Comparison of ENCODE assay signal across 11 cellular contexts in the genomic region with DNA sequence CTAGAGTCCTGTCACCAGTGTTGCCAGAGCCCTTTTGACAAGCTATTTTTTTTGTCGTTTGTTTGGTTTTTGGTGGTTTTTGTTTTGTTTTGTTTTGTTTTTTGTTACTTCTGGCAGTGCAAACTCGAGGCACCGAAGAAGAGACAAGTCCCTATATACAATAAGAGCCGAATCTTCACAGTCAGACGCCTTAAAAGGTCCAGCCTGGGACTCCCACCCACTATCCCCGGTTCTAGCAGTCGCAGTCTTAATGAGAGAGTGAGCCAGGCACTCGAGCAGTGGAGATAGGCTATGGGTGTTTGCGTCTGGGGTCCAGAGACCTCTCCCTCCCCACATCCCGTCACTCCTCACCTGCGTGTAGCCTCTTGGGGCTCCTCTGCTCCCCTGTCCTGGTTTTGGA. TPM values are rescaled to one million over a fixed set of nuclear protein-coding genes. Genes with fewer than 3 reads are reported as not detected.
DNase-seq lines count a peak whose midpoint lies in the region; ATAC-seq and TF ChIP-seq lines count a peak whose summit lies in the region.
"Had no signal": no experiment of that assay in that cellular context is flagged by ENCODE, and none has a peak within 500 bp of the region (broad histone marks: within the 10 kb centered on the region; RNA-seq: fewer than 3 reads in every experiment).

No MANE protein-coding gene starts in this region.

- H3K4me1 ChIP-seq in HEK293 (ENCODE audit: control insufficient read depth, insufficient read depth, low read length) (no peaks in the 10 kb centered on the region), colonic mucosa (peaks cover 14% of the 10 kb centered on the region)

- peaks cover 2% of the 10 kb centered on the region for H3K36me3 Mint-ChIP-seq in activated naive CD8-positive, alpha-beta T cell
- H3K36me3 Mint-ChIP-seq in immature natural killer cell: peaks cover 0 to 3% (median 0%) of the 10 kb centered on the region in 3 donors

- TF ChIP-seq CTCF in AG04450 (IDR thresholded peaks at IDR 0.05; ENCODE audit: low read depth, low read length) (no peak), HEK293 (tag by site-specific recombination; IDR thresholded peaks at IDR 0.05) (no peak), colonic mucosa (IDR thresholded peaks at IDR 0.05) (no peak)

- no peak for ATAC-seq in GM21619 (IDR thresholded peaks at IDR 0.05; ENCODE audit: unreplicated experiment)

- DNase-seq in AG04450 (ENCODE audit: low read depth, low spot score) (no peak), immature natural killer cell (no peak), colonic mucosa (no peak), cortex of kidney (lab: John Stamatoyannopoulos, UW) (no peak), NCI-H2227 (lab: John Stamatoyannopoulos, UW; ENCODE audit: unreplicated experiment) (no peak)
- DNase-seq: DMS153, T-helper 9 cell had no signal

- H3K27ac ChIP-seq in AG04450 (ENCODE audit: low read depth, low read length): no peak overlapping the region
- no peak overlapping the region for H3K27ac ChIP-seq in HEK293 (ENCODE audit: extremely low read depth, low read depth, low read length)
- no peak overlapping the region for H3K27ac ChIP-seq in colonic mucosa

- H3K4me3 Mint-ChIP-seq in activated naive CD8-positive, alpha-beta T cell: peak overlapping the region; percentile 81
- H3K4me3 Mint-ChIP-seq in immature natural killer cell: peak overlapping the region; percentile 68 to 81 (median 74)

- H3K9me3 ChIP-seq in AG04450 (ENCODE audit: control insufficient read depth, insufficient read depth, low read length) (peaks cover 16% of the 10 kb centered on the region), HEK293 (ENCODE audit: control insufficient read depth, insufficient read depth, low read depth, low read length) (no peaks in the 10 kb centered on the region), colonic mucosa (no peaks in the 10 kb centered on the region)

- H3K4me3 ChIP-seq in AG04450 (ENCODE audit: low read depth, low read length) (peak overlapping the region; percentile 69), HEK293 (ENCODE audit: low read depth, low read length) (peak overlapping the region; percentile 77), colonic mucosa (no peak overlapping the region)

- POLR2A ChIA-PET in AG04450 (lab: Yijun Ruan, JAX) (interaction anchor here (1.2 kb wide), 1 partner anchor 175 kb away, joined by 3 read pairs; no protein-coding TSS in a partner anchor), HEK293 (lab: Yijun Ruan, JAX) (interaction anchor here (1.7 to 2.8 kb wide), 3 partner anchors 18 to 211 kb away, joined by 5 to 29 read pairs (median 6); a partner anchor contains a TSS)

- CTCF ChIA-PET in AG04450 (lab: Charles Lee) (no interaction called here), HEK293 (lab: Yijun Ruan, JAX) (interaction anchor here (0.7 kb wide), 1 partner anchor 727 kb away, joined by 3 read pairs; no protein-coding TSS in a partner anchor)

- no peaks in the 10 kb centered on the region for H3K36me3 ChIP-seq in HEK293 (ENCODE audit: control insufficient read depth in 2 of 2, insufficient read depth in 1 of 2, low read length in 2 of 2)
- no peaks in the 10 kb centered on the region for H3K36me3 ChIP-seq in colonic mucosa

- no peaks in the 10 kb centered on the region for H3K9me3 Mint-ChIP-seq in activated naive CD8-positive, alpha-beta T cell (ENCODE audit: low read depth)
- peaks cover 0 to 2% (median 0%) of the 10 kb centered on the region in 6 donors for H3K9me3 Mint-ChIP-seq in immature natural killer cell

- H3K27me3 ChIP-seq in AG04450 (ENCODE audit: control insufficient read depth, insufficient read depth, low read length): peaks cover 15% of the 10 kb centered on the region
- H3K27me3 ChIP-seq in colonic mucosa: peaks cover 61% of the 10 kb centered on the region

- H3K27me3 Mint-ChIP-seq in activated naive CD8-positive, alpha-beta T cell: peaks cover 31% of the 10 kb centered on the region
- H3K27me3 Mint-ChIP-seq in immature natural killer cell (ENCODE audit: low read depth in 3 of 3): peaks cover 54 to 78% (median 74%) of the 10 kb centered on the region in 3 donors

- intact Hi-C loops in colonic mucosa (cut with DNase I): no loop called here

- no peak overlapping the region for H3K9ac ChIP-seq in colonic mucosa (ENCODE audit: low read depth in 2 of 2, low read length in 2 of 2)

- H3K27ac Mint-ChIP-seq in activated naive CD8-positive, alpha-beta T cell: peak overlapping the region; percentile 81
- peak overlapping the region in 2 of 6 donors; percentile 57 to 65 for H3K27ac Mint-ChIP-seq in immature natural killer cell

- H3K4me1 Mint-ChIP-seq in activated naive CD8-positive, alpha-beta T cell (ENCODE audit: low read depth): peaks cover 38% of the 10 kb centered on the region
- H3K4me1 Mint-ChIP-seq in immature natural killer cell: peaks cover 36 to 39% of the 10 kb centered on the region in 2 donors

TF ChIP-seq in HEK293, 187 proteins besides CTCF, POLR2A, EP300 and RAD21:
- TF ChIP-seq ZNF785 (tag by site-specific recombination; IDR thresholded peaks at IDR 0.05) (no peak), ZBTB17 (tag by site-specific recombination; IDR thresholded peaks at IDR 0.05) (0 out of 2 replicates have a peak, but pooled peaks have one; percentile 5), ZNF558 (tag by site-specific recombination; IDR thresholded peaks at IDR 0.05) (0 out of 2 replicates have a peak, but pooled peaks have one; percentile 4), ZNF561 (tag by site-specific recombination; IDR thresholded peaks at IDR 0.05; ENCODE audit: borderline replicate concordance) (no peak)
- TF ChIP-seq, protein P1, sequence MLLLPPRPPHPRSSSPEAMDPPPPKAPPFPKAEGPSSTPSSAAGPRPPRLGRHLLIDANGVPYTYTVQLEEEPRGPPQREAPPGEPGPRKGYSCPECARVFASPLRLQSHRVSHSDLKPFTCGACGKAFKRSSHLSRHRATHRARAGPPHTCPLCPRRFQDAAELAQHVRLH (tag by site-specific recombination; IDR thresholded peaks at IDR 0.05): 0 out of 2 replicates have a peak, but pooled peaks have one; percentile 1

RNA-seq across cellular contexts. Expression of a gene that starts 1.9 kb away (rescaled TPM):
- polyA plus RNA-seq in AG04450 (2011; rRNA removed) (0.20 and 0.29 TPM in 2 replicates), immature natural killer cell (not detected)
- 0.56 and 0.64 TPM in 2 replicates for polyA minus RNA-seq in AG04450 (2011; rRNA and poly(A)+ RNA removed)
- total RNA-seq in colonic mucosa: not detected
- polyA plus RNA-seq: adipose tissue had no signal

RNA-seq across cellular contexts. Expression of a gene that starts 45.1 kb away (rescaled TPM):
- polyA plus RNA-seq in AG04450 (2011; rRNA removed): 4.7 and 6.1 TPM in 2 replicates
- 5.5 and 8.4 TPM in 2 replicates for polyA minus RNA-seq in AG04450 (2011; rRNA and poly(A)+ RNA removed)
- polyA plus RNA-seq in immature natural killer cell: 10 to 100 TPM in 1 of 3 donors, 1 to 10 TPM in 2; 6.2 to 14.5 (median 9.8) TPM
- 1 to 10 TPM; 7.1 to 7.2 TPM for total RNA-seq in colonic mucosa

RNA-seq across cellular contexts. Expression of a gene that starts 55.0 kb away (rescaled TPM):
- polyA plus RNA-seq in AG04450 (2011; rRNA removed): 0.47 and 1.2 TPM in 2 replicates
- 1.1 TPM in 2 replicates for polyA minus RNA-seq in AG04450 (2011; rRNA and poly(A)+ RNA removed)
- 1 to 10 TPM; 1.7 to 4.5 (median 2.4) TPM for polyA plus RNA-seq in immature natural killer cell
- total RNA-seq in colonic mucosa: 10 to 100 TPM; 12.4 to 20.4 TPM
